In the genomic region with DNA sequence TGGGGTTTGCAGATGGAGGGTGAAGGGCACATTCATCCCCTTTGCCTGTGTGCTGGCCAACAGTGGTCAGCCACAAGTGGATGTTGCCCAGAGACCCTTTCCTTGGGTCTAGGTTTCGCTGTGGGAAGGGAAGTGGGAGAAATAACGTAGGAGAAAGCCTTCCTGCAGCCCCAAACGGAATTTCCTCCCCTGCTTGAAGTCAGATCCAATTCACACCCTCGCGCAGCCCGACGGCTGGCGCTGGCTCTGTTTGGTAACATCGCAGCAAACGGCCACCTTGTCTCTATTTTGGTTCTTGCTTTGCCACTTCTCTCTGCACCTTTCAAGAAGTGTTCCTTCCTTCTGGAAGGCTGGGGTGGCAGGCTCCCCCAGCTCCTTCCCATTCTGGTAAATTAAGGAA, we compare ENCODE assay signal across 22 cellular contexts. TPM values are rescaled to one million over a fixed set of nuclear protein-coding genes. Genes with fewer than 3 reads are reported as not detected.
"Had no signal": no experiment of that assay in that cellular context is flagged by ENCODE, and none has a peak within 500 bp of the region (broad histone marks: within the 10 kb centered on the region; RNA-seq: fewer than 3 reads in every experiment).

No MANE protein-coding gene starts in this region.

- DNase-seq: cortex of kidney; effector memory CD8-positive, alpha-beta T cell; erythroblast; esophagus squamous epithelium; kidney; natural killer cell; sigmoid colon; stimulated activated CD4-positive, alpha-beta T cell treated with anti-CD3 and anti-CD28 coated beads, Interleukin-2, amount 100 ng/mL, for 24 hours; stimulated activated CD4-positive, alpha-beta T cell treated with anti-CD3 and anti-CD28 coated beads, Interleukin-4, amount 100 ng/mL, for 24 hours; stimulated activated naive CD4-positive, alpha-beta T cell treated with Interleukin-2 at 50 U/mL for 16 hours; thyroid gland; trophoblast cell had no signal

- H3K4me1 Mint-ChIP-seq: memory B cell; natural killer cell; stimulated activated effector memory CD8-positive, alpha-beta T cell treated with anti-CD3 and anti-CD28 coated beads, Interleukin-12 subunit alpha, Interleukin-12 subunit beta, amount 100 ng/mL, for 72 hours had no signal

- H3K9me3 Mint-ChIP-seq: effector memory CD8-positive, alpha-beta T cell; natural killer cell; stimulated activated effector memory CD8-positive, alpha-beta T cell treated with anti-CD3 and anti-CD28 coated beads, Interleukin-12 subunit alpha, Interleukin-12 subunit beta, amount 100 ng/mL, for 72 hours had no signal

- H3K4me1 ChIP-seq: prostate gland, sigmoid colon, stomach, thyroid gland, vagina had no signal

- H3K4me3 ChIP-seq: esophagus squamous epithelium, lung, prostate gland, sigmoid colon, stomach, thyroid gland, vagina had no signal

- H3K9me3 ChIP-seq: esophagus squamous epithelium, neutrophil, prostate gland, sigmoid colon, stomach, thyroid gland, vagina had no signal

- H3K27ac ChIP-seq: esophagus squamous epithelium, neutrophil, parathyroid adenoma, prostate gland, sigmoid colon, stomach, thyroid gland, vagina had no signal

- H3K36me3 Mint-ChIP-seq: memory B cell; natural killer cell; stimulated activated effector memory CD8-positive, alpha-beta T cell treated with anti-CD3 and anti-CD28 coated beads, Interleukin-12 subunit alpha, Interleukin-12 subunit beta, amount 100 ng/mL, for 72 hours had no signal

- H3K27ac Mint-ChIP-seq: effector memory CD8-positive, alpha-beta T cell; memory B cell; natural killer cell; stimulated activated effector memory CD8-positive, alpha-beta T cell treated with anti-CD3 and anti-CD28 coated beads, Interleukin-12 subunit alpha, Interleukin-12 subunit beta, amount 100 ng/mL, for 72 hours had no signal

- H3K36me3 ChIP-seq: esophagus squamous epithelium, neutrophil, prostate gland, sigmoid colon, stomach, thyroid gland, vagina had no signal

- H3K27me3 ChIP-seq: neutrophil, sigmoid colon, thyroid gland, vagina had no signal

- H3K4me3 Mint-ChIP-seq: effector memory CD8-positive, alpha-beta T cell; memory B cell; natural killer cell; stimulated activated effector memory CD8-positive, alpha-beta T cell treated with anti-CD3 and anti-CD28 coated beads, Interleukin-12 subunit alpha, Interleukin-12 subunit beta, amount 100 ng/mL, for 72 hours had no signal

RNA-seq across cellular contexts. Expression of a gene that starts 45.4 kb away (rescaled TPM):
- total RNA-seq: liver, natural killer cell, skeletal muscle tissue had no signal
